8 cellular contexts compared by ENCODE assay signal in genomic region chr2:8684885-8685696, GRCh38. TPM values are rescaled to one million over a fixed set of nuclear protein-coding genes. Genes with fewer than 3 reads are reported as not detected.
DNase-seq lines count a peak whose midpoint lies in the region; ATAC-seq and TF ChIP-seq lines count a peak whose summit lies in the region.

No MANE protein-coding gene starts in this region.

- no peak for TF ChIP-seq CTCF in prostate gland (IDR thresholded peaks at IDR 0.05)

- no peaks in the 10 kb centered on the region for H3K9me3 Mint-ChIP-seq in activated naive CD8-positive, alpha-beta T cell treated with anti-CD3 and anti-CD28 coated beads, Interleukin-2, amount 10 ng/mL, durations not matched to agents 7 days and 5 days

- no peaks in the 10 kb centered on the region for H3K27me3 ChIP-seq in prostate gland (replicated peaks; ENCODE audit: insufficient read depth)

- TF ChIP-seq POLR2A in prostate gland (IDR thresholded peaks at IDR 0.05) = no peak

- peak overlapping the region; percentile 99 for H3K4me3 Mint-ChIP-seq in activated naive CD8-positive, alpha-beta T cell treated with anti-CD3 and anti-CD28 coated beads, Interleukin-2, amount 10 ng/mL, durations not matched to agents 7 days and 5 days

- peaks cover 22% of the 10 kb centered on the region for H3K36me3 Mint-ChIP-seq in activated naive CD8-positive, alpha-beta T cell treated with anti-CD3 and anti-CD28 coated beads, Interleukin-2, amount 10 ng/mL, durations not matched to agents 7 days and 5 days

- H3K27ac ChIP-seq in prostate gland = peak overlapping the region; percentile 74 to 82

- no peaks in the 10 kb centered on the region for H3K36me3 ChIP-seq in prostate gland

- intact Hi-C loops in left ventricle myocardium superior (cut with micrococcal nuclease) = loop anchor here (10.0 kb wide), 1 partner anchor 680 kb away; no protein-coding TSS in a partner anchor
- intact Hi-C loops in prostate gland (cut with DNase I) = loop anchor here (10.0 kb wide), 3 partner anchors 550 to 1570 kb away; no protein-coding TSS in a partner anchor

- 1% methylated on average over 33 of the region's 87 CpGs for WGBS in prostate gland

- POLR2A ChIA-PET in activated naive CD8-positive, alpha-beta T cell treated with anti-CD3 and anti-CD28 coated beads, Interleukin-2, amount 10 ng/mL, durations not matched to agents 7 days and 5 days (lab: Charles Lee) = interaction anchor here (0.6 to 2.3 kb wide), 25 partner anchors 21 to 1257 kb away, joined by 3 to 26 read pairs (median 3); no protein-coding TSS in a partner anchor

- ATAC-seq in activated naive CD8-positive, alpha-beta T cell treated with anti-CD3 and anti-CD28 coated beads, Interleukin-2, amount 10 ng/mL, durations not matched to agents 7 days and 5 days (ENCODE audit: low read depth) = peak; percentile 2
- no peak for ATAC-seq in left ventricle myocardium superior
- ATAC-seq in HG03095 (IDR thresholded peaks at IDR 0.05; ENCODE audit: unreplicated experiment) = no peak

- H3K4me1 ChIP-seq in prostate gland (replicated peaks) = no peaks in the 10 kb centered on the region

- H3K4me1 Mint-ChIP-seq in activated naive CD8-positive, alpha-beta T cell treated with anti-CD3 and anti-CD28 coated beads, Interleukin-2, amount 10 ng/mL, durations not matched to agents 7 days and 5 days = peaks cover 16% of the 10 kb centered on the region

- peak overlapping the region; percentile 94 for H3K27ac Mint-ChIP-seq in activated naive CD8-positive, alpha-beta T cell treated with anti-CD3 and anti-CD28 coated beads, Interleukin-2, amount 10 ng/mL, durations not matched to agents 7 days and 5 days

- DNase-seq in EH (ENCODE audit: low read depth) (peak; percentile 63), HT-29 (ENCODE audit: low spot score) (peak; percentile 72), RPMI8226 (peak; percentile 79), left ventricle myocardium superior (peak; percentile 64), prostate gland (ENCODE audit: low spot score) (peak; percentile 58), inferior parietal cortex (ENCODE audit: extremely low spot score) (no peak)
- peak; percentile 74 for DNase-seq in activated naive CD8-positive, alpha-beta T cell treated with anti-CD3 and anti-CD28 coated beads, Interleukin-2, amount 10 ng/mL, durations not matched to agents 7 days and 5 days

- peak overlapping the region; percentile 55 to 61 for H3K4me3 ChIP-seq in prostate gland

- H3K9me3 ChIP-seq in prostate gland = no peaks in the 10 kb centered on the region

- peaks cover 10% of the 10 kb centered on the region for H3K27me3 Mint-ChIP-seq in activated naive CD8-positive, alpha-beta T cell treated with anti-CD3 and anti-CD28 coated beads, Interleukin-2, amount 10 ng/mL, durations not matched to agents 7 days and 5 days

RNA-seq across cellular contexts. Expression of gene ID2, which starts 3.2 kb away (rescaled TPM):
- 152 and 161 TPM in 2 replicates for total RNA-seq in HT-29 (2014; rRNA removed; shearing (Covaris generic))
- total RNA-seq in activated naive CD8-positive, alpha-beta T cell treated with anti-CD3 and anti-CD28 coated beads, Interleukin-2, amount 10 ng/mL, durations not matched to agents 7 days and 5 days = 100 to 1,000 TPM; 167 to 172 TPM
- 30.0 TPM for total RNA-seq in left ventricle myocardium superior
- total RNA-seq in prostate gland = 100 to 1,000 TPM; 172 to 238 TPM
